In genomic region chr5:65816729-65817128, GRCh38 we compare ENCODE assay signal across 16 cellular contexts.
"Had no signal": no experiment of that assay in that cellular context is flagged by ENCODE, and none has a peak within 500 bp of the region (broad histone marks: within the 10 kb centered on the region; RNA-seq: fewer than 3 reads in every experiment).

No MANE protein-coding gene starts in this region.

- H3K4me3 Mint-ChIP-seq: activated CD4-positive, alpha-beta memory T cell treated with anti-CD3 and anti-CD28 coated beads for 36 hours; activated CD4-positive, alpha-beta T cell treated with anti-CD3 and anti-CD28 coated beads for 36 hours; activated CD8-positive, alpha-beta memory T cell treated with anti-CD3 and anti-CD28 coated beads, Interleukin-2, amount 10 ng/mL, durations not matched to agents 7 days and 5 days; activated naive CD4-positive, alpha-beta T cell treated with anti-CD3 and anti-CD28 coated beads, Interleukin-2, amount 10 ng/mL, durations not matched to agents 7 days and 5 days; immature natural killer cell; nephron; stimulated activated effector memory CD8-positive, alpha-beta T cell treated with anti-CD3 and anti-CD28 coated beads, Interleukin-12 subunit alpha, Interleukin-12 subunit beta, amount 100 ng/mL, for 72 hours had no signal

- H3K27ac Mint-ChIP-seq: activated CD4-positive, alpha-beta memory T cell treated with anti-CD3 and anti-CD28 coated beads for 36 hours; activated CD4-positive, alpha-beta T cell treated with anti-CD3 and anti-CD28 coated beads for 36 hours; activated CD8-positive, alpha-beta memory T cell treated with anti-CD3 and anti-CD28 coated beads, Interleukin-2, amount 10 ng/mL, durations not matched to agents 7 days and 5 days; activated naive CD4-positive, alpha-beta T cell treated with anti-CD3 and anti-CD28 coated beads, Interleukin-2, amount 10 ng/mL, durations not matched to agents 7 days and 5 days; immature natural killer cell; stimulated activated effector memory CD8-positive, alpha-beta T cell treated with anti-CD3 and anti-CD28 coated beads, Interleukin-12 subunit alpha, Interleukin-12 subunit beta, amount 100 ng/mL, for 72 hours had no signal

- H3K9me3 Mint-ChIP-seq: activated CD4-positive, alpha-beta memory T cell treated with anti-CD3 and anti-CD28 coated beads for 36 hours; activated naive CD4-positive, alpha-beta T cell treated with anti-CD3 and anti-CD28 coated beads, Interleukin-2, amount 10 ng/mL, durations not matched to agents 7 days and 5 days; immature natural killer cell; nephron; stimulated activated effector memory CD8-positive, alpha-beta T cell treated with anti-CD3 and anti-CD28 coated beads, Interleukin-12 subunit alpha, Interleukin-12 subunit beta, amount 100 ng/mL, for 72 hours had no signal

- H3K4me3 ChIP-seq: ovary, thyroid gland had no signal

- H3K9me3 ChIP-seq: ovary, thyroid gland had no signal

- H3K36me3 ChIP-seq: ovary, thyroid gland had no signal

- H3K4me1 Mint-ChIP-seq: immature natural killer cell; stimulated activated effector memory CD8-positive, alpha-beta T cell treated with anti-CD3 and anti-CD28 coated beads, Interleukin-12 subunit alpha, Interleukin-12 subunit beta, amount 100 ng/mL, for 72 hours had no signal

- H3K36me3 Mint-ChIP-seq: stimulated activated effector memory CD8-positive, alpha-beta T cell treated with anti-CD3 and anti-CD28 coated beads, Interleukin-12 subunit alpha, Interleukin-12 subunit beta, amount 100 ng/mL, for 72 hours had no signal

- ATAC-seq: activated CD4-positive, alpha-beta T cell treated with anti-CD3 and anti-CD28 coated beads for 36 hours; activated CD8-positive, alpha-beta memory T cell treated with anti-CD3 and anti-CD28 coated beads, Interleukin-2, amount 10 ng/mL, durations not matched to agents 7 days and 5 days; esophagus mucosa; stimulated activated effector memory CD8-positive, alpha-beta T cell treated with anti-CD3 and anti-CD28 coated beads, Interleukin-12 subunit alpha, Interleukin-12 subunit beta, amount 100 ng/mL, for 72 hours had no signal

- H3K27me3 ChIP-seq: ovary, thyroid gland had no signal

- DNase-seq: activated CD4-positive, alpha-beta memory T cell treated with anti-CD3 and anti-CD28 coated beads for 36 hours; activated CD4-positive, alpha-beta T cell treated with anti-CD3 and anti-CD28 coated beads for 36 hours; activated CD8-positive, alpha-beta memory T cell treated with anti-CD3 and anti-CD28 coated beads, Interleukin-2, amount 10 ng/mL, durations not matched to agents 7 days and 5 days; activated naive CD4-positive, alpha-beta T cell treated with anti-CD3 and anti-CD28 coated beads, Interleukin-2, amount 10 ng/mL, durations not matched to agents 7 days and 5 days; activated T-cell treated with anti-CD3 and anti-CD28 coated beads, Interleukin-2, amount 50 U/mL, for 1 hour; foreskin fibroblast; glutamatergic neuron; immature natural killer cell; ovary; T-helper 1 cell; T1000; thyroid gland; WERI-Rb-1 had no signal

- H3K27me3 Mint-ChIP-seq: activated CD4-positive, alpha-beta memory T cell treated with anti-CD3 and anti-CD28 coated beads for 36 hours; activated CD4-positive, alpha-beta T cell treated with anti-CD3 and anti-CD28 coated beads for 36 hours; activated CD8-positive, alpha-beta memory T cell treated with anti-CD3 and anti-CD28 coated beads, Interleukin-2, amount 10 ng/mL, durations not matched to agents 7 days and 5 days; activated naive CD4-positive, alpha-beta T cell treated with anti-CD3 and anti-CD28 coated beads, Interleukin-2, amount 10 ng/mL, durations not matched to agents 7 days and 5 days had no signal

- H3K4me1 ChIP-seq: thyroid gland had no signal

- H3K27ac ChIP-seq: ovary, thyroid gland, WERI-Rb-1 had no signal
